Comparison of ENCODE assay signal across 16 cellular contexts in the genomic region with DNA sequence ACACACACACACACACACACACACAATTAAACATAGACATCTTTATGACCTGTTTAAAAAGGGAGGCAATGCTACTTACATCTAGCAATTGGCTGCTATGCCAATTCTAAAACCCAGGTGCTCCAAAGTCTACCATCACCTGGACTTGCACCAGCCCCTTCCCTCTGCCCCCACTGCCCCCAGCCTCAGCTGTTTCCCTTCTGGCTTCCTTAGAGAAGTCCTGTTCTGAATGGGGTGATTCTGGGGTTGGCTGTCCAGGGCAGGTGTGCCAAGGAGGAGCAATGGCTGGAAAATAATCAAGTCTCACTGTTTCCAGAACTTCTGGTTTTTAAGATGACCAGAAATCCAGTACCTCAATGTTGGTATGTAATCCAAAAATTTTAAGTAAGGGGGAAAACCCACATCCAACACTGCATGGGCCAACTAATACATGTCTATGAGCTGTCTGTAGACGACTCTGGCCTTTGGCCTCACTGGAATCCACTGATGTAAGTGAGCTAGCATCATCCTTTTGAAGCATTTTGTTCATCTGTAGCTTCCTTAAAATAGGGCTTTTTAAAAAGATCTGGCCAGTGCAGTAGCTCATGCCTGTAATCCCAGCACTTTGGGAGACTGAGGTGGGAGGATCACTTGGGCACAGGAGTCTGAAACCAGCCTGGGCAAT. TPM values are rescaled to one million over a fixed set of nuclear protein-coding genes. Genes with fewer than 3 reads are reported as not detected.
DNase-seq lines count a peak whose midpoint lies in the region; ATAC-seq and TF ChIP-seq lines count a peak whose summit lies in the region.
"Had no signal": no experiment of that assay in that cellular context is flagged by ENCODE, and none has a peak within 500 bp of the region (broad histone marks: within the 10 kb centered on the region; RNA-seq: fewer than 3 reads in every experiment).

No MANE protein-coding gene starts in this region.

- TF ChIP-seq CTCF in PC-9 (conservative IDR thresholded peaks at IDR 0.05) (no peak), sigmoid colon (IDR thresholded peaks at IDR 0.05) (no peak), foreskin keratinocyte (conservative IDR thresholded peaks at IDR 0.05) (no peak)

- H2AFZ ChIP-seq in PC-9 = no peak overlapping the region
- H2AFZ ChIP-seq: hepatocyte had no signal

- H3K27me3 ChIP-seq in PC-9 (ENCODE audit: insufficient read depth, low read depth) (no peaks in the 10 kb centered on the region), sigmoid colon (no peaks in the 10 kb centered on the region), foreskin keratinocyte (no peaks in the 10 kb centered on the region)
- H3K27me3 ChIP-seq: hepatocyte, left lung had no signal

- H3K4me1 Mint-ChIP-seq in immature natural killer cell = peaks cover 38 to 53% of the 10 kb centered on the region in 2 donors

- H3K4me1 ChIP-seq in PC-9 (replicated peaks; ENCODE audit: insufficient read depth) (peaks cover 32% of the 10 kb centered on the region), sigmoid colon (peaks cover 0 to 44% (median 41%) of the 10 kb centered on the region in 4 donors), foreskin keratinocyte (peaks cover 13% of the 10 kb centered on the region)

- H3K9me2 ChIP-seq in PC-9 (ENCODE audit: insufficient read depth) = no peaks in the 10 kb centered on the region

- no peak overlapping the region for H3K27ac ChIP-seq in PC-9
- H3K27ac ChIP-seq in sigmoid colon = no peak overlapping the region
- H3K27ac ChIP-seq in foreskin keratinocyte = no peak overlapping the region

- peaks cover 0 to 12% (median 8%) of the 10 kb centered on the region in 3 donors for H3K36me3 Mint-ChIP-seq in immature natural killer cell

- peak overlapping the region in 4 of 6 donors; percentile 19 to 96 (median 86) for H3K27ac Mint-ChIP-seq in immature natural killer cell

- H3K36me3 ChIP-seq in PC-9 (ENCODE audit: low read depth) (0 out of 2 replicates have a peak, but pooled peaks cover 9% of the 10 kb centered on the region), sigmoid colon (peaks cover 19 to 41% (median 29%) of the 10 kb centered on the region in 4 donors)

- no peak for TF ChIP-seq POLR2A in sigmoid colon (IDR thresholded peaks at IDR 0.05)

- POLR2A ChIA-PET in PC-9 (lab: Charles Lee; ENCODE audit: unreplicated experiment) = no interaction called here

- peaks cover 2 to 10% (median 3%) of the 10 kb centered on the region in 3 donors for H3K27me3 Mint-ChIP-seq in immature natural killer cell (ENCODE audit: low read depth in 3 of 3)

- CTCF ChIA-PET in PC-9 (lab: Charles Lee) = no interaction called here

- peak; percentile 26 for DNase-seq in activated CD8-positive, alpha-beta memory T cell treated with anti-CD3 and anti-CD28 coated beads, Interleukin-2, amount 50 U/mL, for 48 hours
- no peak for DNase-seq in activated CD8-positive, alpha-beta memory T cell treated with anti-CD3 and anti-CD28 coated beads, Interleukin-2, amount 50 U/mL, for 4 hours
- no peak for DNase-seq in PC-9
- DNase-seq in immature natural killer cell = no peak
- peak; percentile 55 for DNase-seq in sigmoid colon
- no peak for DNase-seq in C1 segment of cervical spinal cord (lab: John Stamatoyannopoulos, UW)
- DNase-seq in foreskin keratinocyte = no peak
- DNase-seq: left lung; NCI-H2081; stimulated activated CD4-positive, alpha-beta T cell treated with anti-CD3 and anti-CD28 coated beads, Interleukin-4, amount 100 ng/mL, for 1 hour; SW 1271 had no signal

- no TSS peak for BruUV-seq in PC-9 (replicated peaks; lab: Mats Ljungman, UMichigan)

- TF ChIP-seq EP300 in sigmoid colon (IDR thresholded peaks at IDR 0.05) = no peak

- H3K9me3 ChIP-seq in PC-9 (ENCODE audit: insufficient read depth, low read depth) (no peaks in the 10 kb centered on the region), sigmoid colon (no peaks in the 10 kb centered on the region)
- H3K9me3 ChIP-seq: left lung had no signal

- peak overlapping the region in 2 of 5 donors; percentile 7 to 95 for H3K4me3 Mint-ChIP-seq in immature natural killer cell

- 71 to 75% methylated on average over 1 of the region's 1 CpG for WGBS in sigmoid colon, 2 donors

- peaks cover 12% of the 10 kb centered on the region for H4K20me1 ChIP-seq in PC-9 (ENCODE audit: insufficient read depth)

- peaks cover 40% of the 10 kb centered on the region for H3K79me2 ChIP-seq in PC-9 (ENCODE audit: low read depth)

- H3F3A ChIP-seq in PC-9 (ENCODE audit: insufficient read depth, low read depth) = peaks cover 12% of the 10 kb centered on the region; the same call in 1 of the 2 replicates

- ATAC-seq in foreskin keratinocyte = no peak
- no peak for ATAC-seq in activated CD4-positive, CD25-positive, alpha-beta regulatory T cell treated with anti-CD3 and anti-CD28 coated beads, Interleukin-2, amount 50 U/mL, for 24 hours
- ATAC-seq: left lung, sciatic nerve had no signal

- intact Hi-C loops in PC-9 (cut with micrococcal nuclease; ENCODE audit: unreplicated experiment) (no loop called here), sigmoid colon (cut with DNase I) (no loop called here)

- H3K9me3 Mint-ChIP-seq in immature natural killer cell = peaks cover 0 to 1% (median 0%) of the 10 kb centered on the region in 6 donors

- no peak overlapping the region for H3K4me3 ChIP-seq in PC-9
- no peak overlapping the region for H3K4me3 ChIP-seq in sigmoid colon
- H3K4me3 ChIP-seq: hepatocyte had no signal

- peak overlapping the region; percentile 100; the same call in 1 of the 2 replicates for H3K4me2 ChIP-seq in PC-9

RNA-seq across cellular contexts. Expression of a gene that starts 2.1 kb away (rescaled TPM):
- total RNA-seq in PC-9 (2021) (35.3 and 42.3 TPM in 2 replicates), sigmoid colon (10 to 100 TPM; 48.5 to 73.6 (median 58.1) TPM), foreskin keratinocyte (22.6 and 28.8 TPM in 2 replicates)
- polyA plus RNA-seq in immature natural killer cell (10 to 100 TPM; 51.1 to 70.4 (median 53.0) TPM), sigmoid colon (10 to 100 TPM; 32.5 to 65.2 (median 59.5) TPM), foreskin keratinocyte (26.8 and 31.3 TPM in 2 replicates)

RNA-seq across cellular contexts. Expression of a gene that starts 2.3 kb away (rescaled TPM):
- total RNA-seq in PC-9 (2021) (46.8 and 48.8 TPM in 2 replicates), sigmoid colon (10 to 100 TPM; 14.6 to 20.8 (median 17.1) TPM), foreskin keratinocyte (56.1 and 59.0 TPM in 2 replicates)
- polyA plus RNA-seq in immature natural killer cell (10 to 100 TPM in 1 of 3 donors, 1 to 10 TPM in 2; 4.7 to 11.6 (median 6.7) TPM), sigmoid colon (10 to 100 TPM; 15.0 to 18.5 (median 17.9) TPM), foreskin keratinocyte (33.5 and 35.0 TPM in 2 replicates)

RNA-seq across cellular contexts. Expression of a gene that starts 14.2 kb away (rescaled TPM):
- total RNA-seq in PC-9 (2021) (28.8 and 46.4 TPM in 2 replicates), sigmoid colon (10 to 100 TPM in 1 of 4 donors, 1 to 10 TPM in 3; 5.8 to 10.9 (median 9.2) TPM), foreskin keratinocyte (44.2 and 71.3 TPM in 2 replicates)
- polyA plus RNA-seq in immature natural killer cell (10 to 100 TPM in 2 of 3 donors, 1 to 10 TPM in 1; 9.8 to 13.8 (median 11.4) TPM), sigmoid colon (10 to 100 TPM in 1 of 3 donors, 1 to 10 TPM in 2; 3.6 to 25.2 (median 6.2) TPM), foreskin keratinocyte (33.0 and 60.6 TPM in 2 replicates)

RNA-seq across cellular contexts. Expression of a gene that starts 24.1 kb away (rescaled TPM):
- total RNA-seq in PC-9 (2021) = 84.5 and 98.2 TPM in 2 replicates
- 100 to 1,000 TPM in 1 of 3 donors, 10 to 100 TPM in 2; 79.0 to 134 (median 80.3) TPM for polyA plus RNA-seq in immature natural killer cell
- total RNA-seq in sigmoid colon = 10 to 100 TPM; 55.8 to 65.6 (median 59.3) TPM
- 10 to 100 TPM; 66.1 to 80.5 (median 75.6) TPM for polyA plus RNA-seq in sigmoid colon
- total RNA-seq in foreskin keratinocyte = 88.7 and 93.1 TPM in 2 replicates
- 93.8 and 102 TPM in 2 replicates for polyA plus RNA-seq in foreskin keratinocyte

RNA-seq across cellular contexts. Expression of a gene that starts 31.8 kb away (rescaled TPM):
- not detected in 2 replicates for total RNA-seq in PC-9 (2021)
- not detected for polyA plus RNA-seq in immature natural killer cell
- not detected for total RNA-seq in sigmoid colon
- polyA plus RNA-seq in sigmoid colon = not detected
- not detected in 2 replicates for total RNA-seq in foreskin keratinocyte
- not detected in 2 replicates for polyA plus RNA-seq in foreskin keratinocyte
- total RNA-seq: hepatocyte, left lung, sciatic nerve had no signal
- polyA plus RNA-seq: AG04450, hepatocyte, thymus had no signal

Comparison
In these comparisons a context has a peak if more than half of its experiments do, and no peak if none do; other contexts are left out.
1. DNase-seq: peak in activated CD8-positive, alpha-beta memory T cell treated with anti-CD3 and anti-CD28 coated beads, Interleukin-2, amount 50 U/mL, for 48 hours (single experiment) and sigmoid colon (single experiment); none in activated CD8-positive, alpha-beta memory T cell treated with anti-CD3 and anti-CD28 coated beads, Interleukin-2, amount 50 U/mL, for 4 hours (single experiment), PC-9 (0 of 2), immature natural killer cell (0 of 3), C1 segment of cervical spinal cord (0 of 14) and foreskin keratinocyte (0 of 2).